Comparison of ENCODE assay signal across 31 cellular contexts in the genomic region with DNA sequence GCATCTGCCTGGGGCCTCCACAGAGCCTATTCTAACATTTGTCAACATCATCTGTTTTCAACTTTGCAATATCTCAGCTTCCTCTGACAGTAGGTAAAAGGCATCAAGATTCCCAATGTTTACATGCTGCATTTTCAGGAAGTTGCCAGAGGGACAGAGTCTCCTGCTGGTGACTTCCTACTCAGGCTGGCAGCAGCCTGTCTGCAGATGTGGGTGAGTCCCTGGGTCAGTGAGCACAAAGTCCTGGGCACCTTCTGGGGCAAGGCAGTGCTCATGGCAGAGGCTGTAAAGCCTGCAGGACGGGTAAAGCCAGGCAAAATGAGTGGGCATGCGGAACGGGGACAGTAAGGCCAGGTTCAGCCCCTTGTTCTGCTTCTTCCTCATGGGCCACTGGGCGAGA.
"Had no signal": no experiment of that assay in that cellular context is flagged by ENCODE, and none has a peak within 500 bp of the region (broad histone marks: within the 10 kb centered on the region; RNA-seq: fewer than 3 reads in every experiment).

No MANE protein-coding gene starts in this region.

- H3K36me3 ChIP-seq: lower lobe of right lung, neutrophil, ovary, thyroid gland, upper lobe of left lung had no signal

- H3K27ac ChIP-seq: foreskin keratinocyte, lower lobe of right lung, neutrophil, ovary, skin epidermis, thyroid gland, upper lobe of left lung had no signal

- H3K4me3 ChIP-seq: lower lobe of right lung, ovary, skin epidermis, thyroid gland, upper lobe of left lung had no signal

- H3K27me3 ChIP-seq: foreskin keratinocyte, ovary, thyroid gland had no signal

- H3K4me3 Mint-ChIP-seq: activated CD4-positive, alpha-beta memory T cell treated with anti-CD3 and anti-CD28 coated beads, Interleukin-2, amount 10 ng/mL, durations not matched to agents 7 days and 5 days; activated CD4-positive, alpha-beta T cell treated with anti-CD3 and anti-CD28 coated beads, Interleukin-2, amount 10 ng/mL, durations not matched to agents 7 days and 5 days; activated naive CD4-positive, alpha-beta T cell treated with anti-CD3 and anti-CD28 coated beads, Interleukin-2, amount 50 U/mL, for 24 hours; activated naive CD8-positive, alpha-beta T cell treated with anti-CD3 and anti-CD28 coated beads, Interleukin-2, amount 50 U/mL, for 24 hours; activated T-cell treated with anti-CD3 and anti-CD28 coated beads, Interleukin-2, amount 50 U/mL, for 24 hours; activated T-helper 17 cell treated with anti-CD3 and anti-CD28 coated beads, Interleukin-2, amount 50 U/mL, for 72 hours; effector memory CD8-positive, alpha-beta T cell; natural killer cell treated with Interleukin-12 subunit alpha and Interleukin-12 subunit beta and Interleukin-15 and Interleukin-18, amount 100 ng/mL, for 72 hours; stimulated activated effector memory CD8-positive, alpha-beta T cell treated with anti-CD3 and anti-CD28 coated beads, Interleukin-12 subunit alpha, Interleukin-12 subunit beta, amount 100 ng/mL, for 72 hours; stimulated activated naive CD8-positive, alpha-beta T cell treated with anti-CD3 and anti-CD28 coated beads, Interleukin-15, amount 100 ng/mL, for 72 hours; T-helper 1 cell treated with Interleukin-12 subunit alpha and Interleukin-12 subunit beta and Interleukin-4 antibody, amounts not matched to agents 30 μg/mL and 1 μg/mL, for 36 hours; WTC11 had no signal

- H3K9me3 ChIP-seq: lower lobe of right lung, neutrophil, ovary, thyroid gland, upper lobe of left lung had no signal

- H3K36me3 Mint-ChIP-seq: activated naive CD4-positive, alpha-beta T cell treated with anti-CD3 and anti-CD28 coated beads, Interleukin-2, amount 50 U/mL, for 24 hours; natural killer cell treated with Interleukin-12 subunit alpha and Interleukin-12 subunit beta and Interleukin-15 and Interleukin-18, amount 100 ng/mL, for 72 hours; stimulated activated effector memory CD8-positive, alpha-beta T cell treated with anti-CD3 and anti-CD28 coated beads, Interleukin-12 subunit alpha, Interleukin-12 subunit beta, amount 100 ng/mL, for 72 hours; WTC11 had no signal

- H3K27ac Mint-ChIP-seq: activated CD4-positive, alpha-beta memory T cell treated with anti-CD3 and anti-CD28 coated beads, Interleukin-2, amount 10 ng/mL, durations not matched to agents 7 days and 5 days; activated CD4-positive, alpha-beta T cell treated with anti-CD3 and anti-CD28 coated beads, Interleukin-2, amount 10 ng/mL, durations not matched to agents 7 days and 5 days; activated naive CD4-positive, alpha-beta T cell treated with anti-CD3 and anti-CD28 coated beads, Interleukin-2, amount 50 U/mL, for 24 hours; activated naive CD8-positive, alpha-beta T cell treated with anti-CD3 and anti-CD28 coated beads, Interleukin-2, amount 50 U/mL, for 24 hours; activated T-cell treated with anti-CD3 and anti-CD28 coated beads, Interleukin-2, amount 50 U/mL, for 24 hours; activated T-helper 17 cell treated with anti-CD3 and anti-CD28 coated beads, Interleukin-2, amount 50 U/mL, for 72 hours; effector memory CD8-positive, alpha-beta T cell; natural killer cell treated with Interleukin-12 subunit alpha and Interleukin-12 subunit beta and Interleukin-15 and Interleukin-18, amount 100 ng/mL, for 72 hours; progenitor cell of endocrine pancreas; stimulated activated effector memory CD8-positive, alpha-beta T cell treated with anti-CD3 and anti-CD28 coated beads, Interleukin-12 subunit alpha, Interleukin-12 subunit beta, amount 100 ng/mL, for 72 hours; stimulated activated naive CD8-positive, alpha-beta T cell treated with anti-CD3 and anti-CD28 coated beads, Interleukin-15, amount 100 ng/mL, for 72 hours; T-helper 1 cell treated with Interleukin-12 subunit alpha and Interleukin-12 subunit beta and Interleukin-4 antibody, amounts not matched to agents 30 μg/mL and 1 μg/mL, for 36 hours; WTC11 had no signal

- H3K4me1 Mint-ChIP-seq: activated CD4-positive, alpha-beta memory T cell treated with anti-CD3 and anti-CD28 coated beads, Interleukin-2, amount 10 ng/mL, durations not matched to agents 7 days and 5 days; activated CD4-positive, alpha-beta T cell treated with anti-CD3 and anti-CD28 coated beads, Interleukin-2, amount 10 ng/mL, durations not matched to agents 7 days and 5 days; activated naive CD4-positive, alpha-beta T cell treated with anti-CD3 and anti-CD28 coated beads, Interleukin-2, amount 50 U/mL, for 24 hours; activated naive CD8-positive, alpha-beta T cell treated with anti-CD3 and anti-CD28 coated beads, Interleukin-2, amount 50 U/mL, for 24 hours; activated T-helper 17 cell treated with anti-CD3 and anti-CD28 coated beads, Interleukin-2, amount 50 U/mL, for 72 hours; stimulated activated effector memory CD8-positive, alpha-beta T cell treated with anti-CD3 and anti-CD28 coated beads, Interleukin-12 subunit alpha, Interleukin-12 subunit beta, amount 100 ng/mL, for 72 hours; stimulated activated naive CD8-positive, alpha-beta T cell treated with anti-CD3 and anti-CD28 coated beads, Interleukin-15, amount 100 ng/mL, for 72 hours had no signal

- H3K9me3 Mint-ChIP-seq: activated CD4-positive, alpha-beta memory T cell treated with anti-CD3 and anti-CD28 coated beads, Interleukin-2, amount 10 ng/mL, durations not matched to agents 7 days and 5 days; activated CD4-positive, alpha-beta T cell treated with anti-CD3 and anti-CD28 coated beads, Interleukin-2, amount 10 ng/mL, durations not matched to agents 7 days and 5 days; activated naive CD4-positive, alpha-beta T cell treated with anti-CD3 and anti-CD28 coated beads, Interleukin-2, amount 50 U/mL, for 24 hours; activated naive CD8-positive, alpha-beta T cell treated with anti-CD3 and anti-CD28 coated beads, Interleukin-2, amount 50 U/mL, for 24 hours; activated T-cell treated with anti-CD3 and anti-CD28 coated beads, Interleukin-2, amount 50 U/mL, for 24 hours; activated T-helper 17 cell treated with anti-CD3 and anti-CD28 coated beads, Interleukin-2, amount 50 U/mL, for 72 hours; effector memory CD8-positive, alpha-beta T cell; natural killer cell treated with Interleukin-12 subunit alpha and Interleukin-12 subunit beta and Interleukin-15 and Interleukin-18, amount 100 ng/mL, for 72 hours; stimulated activated effector memory CD8-positive, alpha-beta T cell treated with anti-CD3 and anti-CD28 coated beads, Interleukin-12 subunit alpha, Interleukin-12 subunit beta, amount 100 ng/mL, for 72 hours; stimulated activated naive CD8-positive, alpha-beta T cell treated with anti-CD3 and anti-CD28 coated beads, Interleukin-15, amount 100 ng/mL, for 72 hours; T-helper 1 cell treated with Interleukin-12 subunit alpha and Interleukin-12 subunit beta and Interleukin-4 antibody, amounts not matched to agents 30 μg/mL and 1 μg/mL, for 36 hours; WTC11 had no signal

- ATAC-seq: activated naive CD8-positive, alpha-beta T cell treated with anti-CD3 and anti-CD28 coated beads, Interleukin-2, amount 50 U/mL, for 24 hours; activated T-helper 17 cell treated with anti-CD3 and anti-CD28 coated beads, Interleukin-2, amount 50 U/mL, for 72 hours; effector memory CD8-positive, alpha-beta T cell; foreskin keratinocyte; left lobe of liver; lower lobe of right lung; natural killer cell treated with Interleukin-12 subunit alpha and Interleukin-12 subunit beta and Interleukin-15 and Interleukin-18, amount 100 ng/mL, for 72 hours; stimulated activated naive CD8-positive, alpha-beta T cell treated with anti-CD3 and anti-CD28 coated beads, Interleukin-15, amount 100 ng/mL, for 72 hours; WTC11 had no signal

- DNase-seq: activated CD4-positive, alpha-beta memory T cell treated with anti-CD3 and anti-CD28 coated beads, Interleukin-2, amount 10 ng/mL, durations not matched to agents 7 days and 5 days; activated CD4-positive, alpha-beta T cell treated with anti-CD3 and anti-CD28 coated beads for 1 hour; activated CD4-positive, alpha-beta T cell treated with anti-CD3 and anti-CD28 coated beads, Interleukin-2, amount 10 ng/mL, durations not matched to agents 7 days and 5 days; activated CD8-positive, alpha-beta memory T cell treated with anti-CD3 and anti-CD28 coated beads, Interleukin-2, amount 50 U/mL, for 48 hours; activated gamma-delta T cell treated with Interleukin-2 at 50 U/mL for 16 hours; activated naive CD8-positive, alpha-beta T cell treated with anti-CD3 and anti-CD28 coated beads, Interleukin-2, amount 50 U/mL, for 24 hours; activated T-cell treated with anti-CD3 and anti-CD28 coated beads, Interleukin-2, amount 50 U/mL, for 24 hours; amygdala; caudate nucleus; cortex of kidney; effector memory CD8-positive, alpha-beta T cell; foreskin keratinocyte; kidney glomerular epithelial cell; lower lobe of right lung; mesenchymal stem cell; ovary; stimulated activated CD4-positive, alpha-beta T cell treated with anti-CD3 and anti-CD28 coated beads, Interleukin-4, amount 100 ng/mL, for 24 hours; stimulated activated naive CD8-positive, alpha-beta T cell treated with anti-CD3 and anti-CD28 coated beads, Interleukin-15, amount 100 ng/mL, for 72 hours; T1000; thyroid gland; upper lobe of left lung had no signal

- H3K4me1 ChIP-seq: foreskin keratinocyte, lower lobe of right lung, thyroid gland had no signal
